8 cellular contexts compared by ENCODE assay signal in the genomic region with DNA sequence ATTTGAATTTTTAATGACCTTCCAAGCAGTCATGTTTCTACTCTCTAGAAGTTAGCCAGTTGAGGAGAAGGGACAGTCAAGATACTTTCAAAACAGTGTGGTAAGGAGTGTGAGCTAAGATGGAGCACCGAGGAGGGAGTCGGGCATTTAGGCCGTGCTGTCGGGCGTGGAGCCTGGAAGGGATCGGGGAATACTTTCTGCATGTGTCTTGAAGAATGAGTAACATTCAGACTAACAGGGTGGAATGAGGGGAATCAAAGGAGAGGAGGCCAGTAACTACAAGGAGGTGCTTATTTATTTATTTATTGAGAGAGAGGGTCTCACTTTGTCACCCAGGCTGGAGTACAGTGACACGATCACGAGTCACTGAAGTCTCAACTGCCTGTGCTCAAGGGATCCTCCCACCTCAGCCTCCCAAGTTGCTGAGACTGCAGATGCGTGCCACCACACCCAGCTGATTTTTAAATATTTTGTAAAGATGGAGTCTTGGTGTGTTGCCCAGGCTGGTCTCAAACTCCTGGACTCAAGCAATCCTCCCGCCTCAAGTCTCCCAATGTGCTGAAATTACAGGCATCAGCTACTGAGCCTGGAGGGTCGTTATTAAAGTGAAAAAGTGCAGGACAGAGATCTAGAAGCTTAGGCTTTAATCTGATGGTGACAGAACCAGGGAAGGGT. TPM values are rescaled to one million over a fixed set of nuclear protein-coding genes. Genes with fewer than 3 reads are reported as not detected.
A peak's percentile ranks its signal among the peaks of the same experiment; 100 is the strongest.
DNase-seq lines count a peak whose midpoint lies in the region; ATAC-seq and TF ChIP-seq lines count a peak whose summit lies in the region.
"Not testable (repeated sequence)": the region's sequence is repeated elsewhere in the genome, so short reads cannot be mapped to it uniquely, and the experiment has no call there.

No MANE protein-coding gene starts in this region.

- H3K4me3 ChIP-seq in CD4-positive, CD25-positive, alpha-beta regulatory T cell (ENCODE audit: low read depth, low read length): not testable (repeated sequence)
- H3K4me3 ChIP-seq in SJSA1: peak overlapping the region; percentile 70
- H3K4me3 ChIP-seq in choroid plexus epithelial cell (ENCODE audit: low read depth, low read length): peak overlapping the region; percentile 85
- H3K4me3 ChIP-seq in gastroesophageal sphincter: peak overlapping the region in 1 of 2 donors; percentile 86

- H3K27ac Mint-ChIP-seq in CD4-positive, CD25-positive, alpha-beta regulatory T cell: peak overlapping the region in 2 of 3 donors; percentile 43 to 98
- not testable (repeated sequence) for H3K27ac Mint-ChIP-seq in activated T-helper 2 cell treated with anti-CD3 and anti-CD28 coated beads, Interferon-gamma antibody, Interleukin-2, Interleukin-4, amounts not matched to agents 10 μg/mL and 5 μg/mL and 100 μg/mL, durations not matched to agents 14 hours and 24 hours and 36 hours; stimulated activated naive CD8-positive, alpha-beta T cell treated with anti-CD3 and anti-CD28 coated beads, Interleukin-15, Interleukin-2, amounts not matched to agents 100 ng/mL and 50 ng/mL, for 24 hours
- peak overlapping the region in 3 of 6 donors; percentile 46 to 96 (median 54) for H3K27ac Mint-ChIP-seq in naive B cell

- not testable (repeated sequence) for H3K27ac ChIP-seq in CD4-positive, CD25-positive, alpha-beta regulatory T cell (ENCODE audit: insufficient read depth, low read length, poor library complexity, severe bottlenecking)
- H3K27ac ChIP-seq in SJSA1 (peak overlapping the region; percentile 42; the same call in 1 of the 2 replicates), gastroesophageal sphincter (peak overlapping the region in 3 of 4 donors; percentile 96 to 99 (median 98))

- peaks cover 16% of the 10 kb centered on the region for H3K4me1 ChIP-seq in CD4-positive, CD25-positive, alpha-beta regulatory T cell (ENCODE audit: control insufficient read depth, insufficient read depth, low read length, poor library complexity, severe bottlenecking)
- H3K4me1 ChIP-seq in SJSA1 (replicated peaks): not testable (repeated sequence)
- H3K4me1 ChIP-seq in gastroesophageal sphincter: peaks cover 0 to 35% (median 11%) of the 10 kb centered on the region in 3 donors

- not testable (repeated sequence) for H3K9me3 ChIP-seq in CD4-positive, CD25-positive, alpha-beta regulatory T cell (ENCODE audit: control insufficient read depth in 2 of 2, low read length in 2 of 2); SJSA1 (replicated peaks); gastroesophageal sphincter

- H3K36me3 Mint-ChIP-seq in CD4-positive, CD25-positive, alpha-beta regulatory T cell; naive B cell; stimulated activated naive CD8-positive, alpha-beta T cell treated with anti-CD3 and anti-CD28 coated beads, Interleukin-15, Interleukin-2, amounts not matched to agents 100 ng/mL and 50 ng/mL, for 24 hours (ENCODE audit: low read depth): not testable (repeated sequence)
- peaks cover 22% of the 10 kb centered on the region for H3K36me3 Mint-ChIP-seq in activated T-helper 2 cell treated with anti-CD3 and anti-CD28 coated beads, Interferon-gamma antibody, Interleukin-2, Interleukin-4, amounts not matched to agents 10 μg/mL and 5 μg/mL and 100 μg/mL, durations not matched to agents 14 hours and 24 hours and 36 hours (ENCODE audit: low read depth)

- peak in 1 of 3 donors; percentile 14 for DNase-seq in CD4-positive, CD25-positive, alpha-beta regulatory T cell
- peak; percentile 22 for DNase-seq in HT1080 (ENCODE audit: low read depth)
- peak in 1 of 2 experiments; percentile 29 for DNase-seq in SJSA1 (ENCODE audit: low read depth in 1 of 2, low spot score in 2 of 2)
- DNase-seq in activated T-helper 2 cell treated with anti-CD3 and anti-CD28 coated beads, Interferon-gamma antibody, Interleukin-2, Interleukin-4, amounts not matched to agents 10 μg/mL and 5 μg/mL and 100 μg/mL, durations not matched to agents 14 hours and 24 hours and 36 hours (ENCODE audit: low spot score); naive B cell: not testable (repeated sequence)
- DNase-seq in choroid plexus epithelial cell (ENCODE audit: low read depth): peak; percentile 43

- H3K9me3 Mint-ChIP-seq in CD4-positive, CD25-positive, alpha-beta regulatory T cell; activated T-helper 2 cell treated with anti-CD3 and anti-CD28 coated beads, Interferon-gamma antibody, Interleukin-2, Interleukin-4, amounts not matched to agents 10 μg/mL and 5 μg/mL and 100 μg/mL, durations not matched to agents 14 hours and 24 hours and 36 hours; naive B cell; stimulated activated naive CD8-positive, alpha-beta T cell treated with anti-CD3 and anti-CD28 coated beads, Interleukin-15, Interleukin-2, amounts not matched to agents 100 ng/mL and 50 ng/mL, for 24 hours: not testable (repeated sequence)

- peak overlapping the region; percentile 75 to 100 (median 98) for H3K4me3 Mint-ChIP-seq in CD4-positive, CD25-positive, alpha-beta regulatory T cell
- H3K4me3 Mint-ChIP-seq in activated T-helper 2 cell treated with anti-CD3 and anti-CD28 coated beads, Interferon-gamma antibody, Interleukin-2, Interleukin-4, amounts not matched to agents 10 μg/mL and 5 μg/mL and 100 μg/mL, durations not matched to agents 14 hours and 24 hours and 36 hours (ENCODE audit: low read depth): peak overlapping the region; percentile 27
- H3K4me3 Mint-ChIP-seq in naive B cell: peak overlapping the region in 7 of 8 donors; percentile 35 to 99 (median 93)
- H3K4me3 Mint-ChIP-seq in stimulated activated naive CD8-positive, alpha-beta T cell treated with anti-CD3 and anti-CD28 coated beads, Interleukin-15, Interleukin-2, amounts not matched to agents 100 ng/mL and 50 ng/mL, for 24 hours: peak overlapping the region; percentile 94

- not testable (repeated sequence) for ATAC-seq in CD4-positive, CD25-positive, alpha-beta regulatory T cell (ENCODE audit: low read depth in 2 of 2); gastroesophageal sphincter; naive B cell (ENCODE audit: low read depth in 2 of 2)

- WGBS in gastroesophageal sphincter (ENCODE audit: low coverage in 1 of 2), 2 donors: 21 to 46% methylated on average over 3 to 6 of the region's 11 CpGs

- TF ChIP-seq POLR2A in gastroesophageal sphincter (IDR thresholded peaks at IDR 0.05): not testable (repeated sequence)

- intact Hi-C loops in activated T-helper 2 cell treated with anti-CD3 and anti-CD28 coated beads, Interferon-gamma antibody, Interleukin-2, Interleukin-4, amounts not matched to agents 10 μg/mL and 5 μg/mL and 100 μg/mL, durations not matched to agents 14 hours and 24 hours and 36 hours (cut with micrococcal nuclease): loop anchor here (10.0 kb wide), 1 partner anchor 339 kb away; a partner anchor contains a TSS

- not testable (repeated sequence) for TF ChIP-seq EP300 in gastroesophageal sphincter (IDR thresholded peaks at IDR 0.05)

- H3K36me3 ChIP-seq in CD4-positive, CD25-positive, alpha-beta regulatory T cell (ENCODE audit: control insufficient read depth, insufficient read depth, low read length); SJSA1; gastroesophageal sphincter: not testable (repeated sequence)

- H3K27me3 ChIP-seq in CD4-positive, CD25-positive, alpha-beta regulatory T cell (ENCODE audit: control insufficient read depth, insufficient read depth, low read length); SJSA1 (replicated peaks); gastroesophageal sphincter: not testable (repeated sequence)

- H3K27me3 Mint-ChIP-seq in CD4-positive, CD25-positive, alpha-beta regulatory T cell; activated T-helper 2 cell treated with anti-CD3 and anti-CD28 coated beads, Interferon-gamma antibody, Interleukin-2, Interleukin-4, amounts not matched to agents 10 μg/mL and 5 μg/mL and 100 μg/mL, durations not matched to agents 14 hours and 24 hours and 36 hours (ENCODE audit: low read depth); naive B cell; stimulated activated naive CD8-positive, alpha-beta T cell treated with anti-CD3 and anti-CD28 coated beads, Interleukin-15, Interleukin-2, amounts not matched to agents 100 ng/mL and 50 ng/mL, for 24 hours: not testable (repeated sequence)

- TF ChIP-seq CTCF in choroid plexus epithelial cell (conservative IDR thresholded peaks at IDR 0.05; ENCODE audit: low read depth, low read length); gastroesophageal sphincter (IDR thresholded peaks at IDR 0.05): not testable (repeated sequence)

- H3K4me1 Mint-ChIP-seq in CD4-positive, CD25-positive, alpha-beta regulatory T cell: peaks cover 12 to 33% (median 21%) of the 10 kb centered on the region in 4 donors
- H3K4me1 Mint-ChIP-seq in activated T-helper 2 cell treated with anti-CD3 and anti-CD28 coated beads, Interferon-gamma antibody, Interleukin-2, Interleukin-4, amounts not matched to agents 10 μg/mL and 5 μg/mL and 100 μg/mL, durations not matched to agents 14 hours and 24 hours and 36 hours (ENCODE audit: low read depth): peaks cover 14% of the 10 kb centered on the region
- H3K4me1 Mint-ChIP-seq in naive B cell: peaks cover 28 to 34% (median 33%) of the 10 kb centered on the region in 3 donors
- peaks cover 36% of the 10 kb centered on the region for H3K4me1 Mint-ChIP-seq in stimulated activated naive CD8-positive, alpha-beta T cell treated with anti-CD3 and anti-CD28 coated beads, Interleukin-15, Interleukin-2, amounts not matched to agents 100 ng/mL and 50 ng/mL, for 24 hours (ENCODE audit: low read depth)

RNA-seq across cellular contexts. Expression of a gene that starts 27.3 kb away (rescaled TPM):
- total RNA-seq in CD4-positive, CD25-positive, alpha-beta regulatory T cell: 36.0 TPM
- polyA plus RNA-seq in CD4-positive, CD25-positive, alpha-beta regulatory T cell: 10 to 100 TPM; 13.9 to 17.5 (median 16.4) TPM
- 5.4 and 10.9 TPM in 2 replicates for total RNA-seq in HT1080 (2014; rRNA removed; shearing (Covaris generic))
- polyA plus RNA-seq in HT1080 (2015; cell fraction: cytosol; rRNA removed): 4.3 and 4.8 TPM in 2 replicates
- 15.0 and 16.2 TPM in 2 replicates for polyA plus RNA-seq in HT1080 (2015; cell fraction: nucleus; rRNA removed)
- 6.0 and 12.3 TPM in 2 replicates for total RNA-seq in SJSA1 (2014; rRNA removed; shearing (Covaris generic))
- total RNA-seq in activated T-helper 2 cell treated with anti-CD3 and anti-CD28 coated beads, Interferon-gamma antibody, Interleukin-2, Interleukin-4, amounts not matched to agents 10 μg/mL and 5 μg/mL and 100 μg/mL, durations not matched to agents 14 hours and 24 hours and 36 hours: 10.3 and 12.0 TPM in 2 replicates
- 10 to 100 TPM; 13.7 to 27.9 (median 18.3) TPM for total RNA-seq in gastroesophageal sphincter
- polyA plus RNA-seq in naive B cell (ENCODE audit: low read depth in 6 of 6): 1 to 10 TPM; 6.5 to 9.7 (median 8.8) TPM

Comparison
In these comparisons a context has a peak if more than half of its experiments do, and no peak if none do; other contexts are left out.
1. H3K4me3 Mint-ChIP-seq: peak in every context shown above with its lines; median percentile 98 in CD4-positive, CD25-positive, alpha-beta regulatory T cell; 94 in stimulated activated naive CD8-positive, alpha-beta T cell treated with anti-CD3 and anti-CD28 coated beads, Interleukin-15, Interleukin-2, amounts not matched to agents 100 ng/mL and 50 ng/mL, for 24 hours; 93 in naive B cell; 27 in activated T-helper 2 cell treated with anti-CD3 and anti-CD28 coated beads, Interferon-gamma antibody, Interleukin-2, Interleukin-4, amounts not matched to agents 10 μg/mL and 5 μg/mL and 100 μg/mL, durations not matched to agents 14 hours and 24 hours and 36 hours.